ENCODE assay signal across 10 cellular contexts in the genomic region with DNA sequence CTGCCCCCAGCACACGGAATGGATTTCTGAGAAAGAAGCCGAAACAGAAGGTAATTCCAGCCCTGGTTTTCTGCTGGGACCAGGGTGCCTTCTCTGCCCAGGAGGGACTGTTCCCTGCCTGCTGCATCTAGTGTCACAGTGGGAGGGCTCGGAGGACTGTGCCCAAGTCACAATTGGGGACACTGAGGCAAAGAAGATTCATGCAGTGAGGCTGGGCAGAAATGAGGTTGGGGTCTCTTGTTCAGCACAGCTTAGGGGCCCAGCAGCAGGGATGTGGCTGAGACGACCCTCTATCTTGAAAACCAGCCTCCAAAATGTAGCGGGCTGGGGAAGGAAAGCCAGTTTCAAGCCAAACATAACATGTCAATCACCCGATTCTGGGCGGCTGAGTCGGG. TPM values are rescaled to one million over a fixed set of nuclear protein-coding genes. Genes with fewer than 3 reads are reported as not detected.
DNase-seq lines count a peak whose midpoint lies in the region; ATAC-seq and TF ChIP-seq lines count a peak whose summit lies in the region.
"Had no signal": no experiment of that assay in that cellular context is flagged by ENCODE, and none has a peak within 500 bp of the region (broad histone marks: within the 10 kb centered on the region; RNA-seq: fewer than 3 reads in every experiment).

No MANE protein-coding gene starts in this region.

- POLR2A ChIA-PET in Caco-2 (lab: Charles Lee): no interaction called here

- H3K27ac Mint-ChIP-seq in effector memory CD8-positive, alpha-beta T cell: peak overlapping the region; percentile 99
- no peak overlapping the region for H3K27ac Mint-ChIP-seq in Caco-2 (ENCODE audit: unreplicated experiment)

- H3K36me3 Mint-ChIP-seq in effector memory CD8-positive, alpha-beta T cell (ENCODE audit: insufficient read depth): peaks cover 59% of the 10 kb centered on the region
- H3K36me3 Mint-ChIP-seq in Caco-2 (ENCODE audit: insufficient read depth, unreplicated experiment): no peaks in the 10 kb centered on the region

- peaks cover 37% of the 10 kb centered on the region for H3K4me1 ChIP-seq in OCI-LY1 (ENCODE audit: insufficient read depth, low read length, severe bottlenecking)
- H3K4me1 ChIP-seq in skeletal muscle satellite cell (ENCODE audit: control insufficient read depth, insufficient read depth, low read length): peaks cover 69% of the 10 kb centered on the region
- H3K4me1 ChIP-seq in Caco-2: no peaks in the 10 kb centered on the region
- H3K4me1 ChIP-seq: breast epithelium had no signal

- CTCF ChIA-PET in Caco-2 (lab: Charles Lee): no interaction called here

- no peaks in the 10 kb centered on the region for H3K27me3 ChIP-seq in GM06990 (replicated peaks; ENCODE audit: control insufficient read depth, insufficient read depth, low read length)
- H3K27me3 ChIP-seq in OCI-LY1 (ENCODE audit: insufficient read depth, low read length): peaks cover 6% of the 10 kb centered on the region
- H3K27me3 ChIP-seq in skeletal muscle satellite cell (ENCODE audit: control insufficient read depth, insufficient read depth, low read length): no peaks in the 10 kb centered on the region
- H3K27me3 ChIP-seq in Caco-2 (replicated peaks; ENCODE audit: control insufficient read depth, insufficient read depth, low read length): no peaks in the 10 kb centered on the region

- no peaks in the 10 kb centered on the region for H3K9me2 ChIP-seq in OCI-LY1 (ENCODE audit: low read depth, low read length)

- peak overlapping the region; percentile 36 for H3K27ac ChIP-seq in OCI-LY1 (ENCODE audit: low read depth, low read length, poor library complexity, severe bottlenecking)
- H3K27ac ChIP-seq: breast epithelium, RWPE1 had no signal

- TF ChIP-seq CTCF in GM06990 (IDR thresholded peaks at IDR 0.05; ENCODE audit: insufficient read depth, low read length, poor library complexity, severe bottlenecking) (no peak), OCI-LY1 (IDR thresholded peaks at IDR 0.05; ENCODE audit: low read length) (no peak), Caco-2 (IDR thresholded peaks at IDR 0.05; ENCODE audit: insufficient read depth in 1 of 2, low read depth in 1 of 2, low read length in 1 of 2, severe bottlenecking in 1 of 2, unreplicated experiment in 1 of 2) (no peak)

- H3K4me3 Mint-ChIP-seq in effector memory CD8-positive, alpha-beta T cell: peak overlapping the region; percentile 95 to 97
- no peak overlapping the region for H3K4me3 Mint-ChIP-seq in Caco-2 (ENCODE audit: unreplicated experiment)

- H4K20me1 ChIP-seq in OCI-LY1 (ENCODE audit: insufficient read depth, low read length): no peaks in the 10 kb centered on the region

- intact Hi-C loops in Caco-2 (cut with micrococcal nuclease; ENCODE audit: unreplicated experiment): no loop called here

- no peak overlapping the region for H2AFZ ChIP-seq in OCI-LY1 (ENCODE audit: low read length)

- DNase-seq in GM06990 (ENCODE audit: extremely low read depth, insufficient read length): peak; percentile 50
- DNase-seq in effector memory CD8-positive, alpha-beta T cell: no peak
- no peak for DNase-seq in Caco-2
- DNase-seq in SHP77 (lab: John Stamatoyannopoulos, UW): no peak
- no peak for DNase-seq in CD1c-positive myeloid dendritic cell (ENCODE audit: extremely low spot score)
- DNase-seq: DMS79 treated with DMSO at 0.1 percent for 48 hours had no signal

- H3K4me3 ChIP-seq in GM06990 (replicated peaks; ENCODE audit: low read depth, low read length): peak overlapping the region; percentile 87
- H3K4me3 ChIP-seq in OCI-LY1 (ENCODE audit: low read depth, low read length, poor library complexity, severe bottlenecking): peak overlapping the region; percentile 55
- peak overlapping the region; percentile 63 for H3K4me3 ChIP-seq in skeletal muscle satellite cell (ENCODE audit: low read length)
- H3K4me3 ChIP-seq in Caco-2 (ENCODE audit: low read depth, low read length): no peak overlapping the region

- H3K36me3 ChIP-seq in GM06990 (ENCODE audit: control insufficient read depth, insufficient read depth, low read length) (peaks cover 12% of the 10 kb centered on the region), OCI-LY1 (ENCODE audit: insufficient read depth, low read length) (no peaks in the 10 kb centered on the region), skeletal muscle satellite cell (ENCODE audit: insufficient read depth, low read length) (no peaks in the 10 kb centered on the region), Caco-2 (ENCODE audit: control insufficient read depth, insufficient read depth, low read length) (no peaks in the 10 kb centered on the region)
- H3K36me3 ChIP-seq: breast epithelium had no signal

- H3K9ac ChIP-seq in OCI-LY1 (ENCODE audit: low read length): peak overlapping the region; percentile 36; the same call in 1 of the 2 replicates
- peak overlapping the region; percentile 85 for H3K9ac ChIP-seq in skeletal muscle satellite cell (ENCODE audit: low read depth, low read length)

- no peaks in the 10 kb centered on the region for H3K9me3 ChIP-seq in OCI-LY1 (ENCODE audit: low read length)
- H3K9me3 ChIP-seq in skeletal muscle satellite cell (replicated peaks; ENCODE audit: low read length): no peaks in the 10 kb centered on the region
- H3K9me3 ChIP-seq in Caco-2: no peaks in the 10 kb centered on the region
- H3K9me3 ChIP-seq: breast epithelium had no signal

- no TSS peak for BruUV-seq in Caco-2 (replicated peaks; lab: Mats Ljungman, UMichigan)

- H3K27me3 Mint-ChIP-seq in effector memory CD8-positive, alpha-beta T cell: no peaks in the 10 kb centered on the region
- no peaks in the 10 kb centered on the region for H3K27me3 Mint-ChIP-seq in Caco-2 (ENCODE audit: insufficient read depth, unreplicated experiment)

- H3K79me2 ChIP-seq in OCI-LY1 (ENCODE audit: insufficient read depth, low read length): no peaks in the 10 kb centered on the region

- peaks cover 63 to 64% of the 10 kb centered on the region in 2 donors for H3K4me1 Mint-ChIP-seq in effector memory CD8-positive, alpha-beta T cell (ENCODE audit: low read depth in 2 of 2)
- H3K4me1 Mint-ChIP-seq in Caco-2 (ENCODE audit: low read depth, unreplicated experiment): no peaks in the 10 kb centered on the region

- H3K4me2 ChIP-seq in OCI-LY1 (ENCODE audit: low read length) (peak overlapping the region; percentile 62), skeletal muscle satellite cell (ENCODE audit: low read length) (peak overlapping the region; percentile 82)

- H3K9me3 Mint-ChIP-seq in effector memory CD8-positive, alpha-beta T cell: no peaks in the 10 kb centered on the region
- no peaks in the 10 kb centered on the region for H3K9me3 Mint-ChIP-seq in Caco-2 (ENCODE audit: unreplicated experiment)

- no peak for ATAC-seq in effector memory CD8-positive, alpha-beta T cell (replicated peaks)

- H3F3A ChIP-seq in OCI-LY1 (ENCODE audit: insufficient read depth, low read length): no peaks in the 10 kb centered on the region

RNA-seq across cellular contexts. Expression of a gene that starts 0.6 kb away (rescaled TPM):
- total RNA-seq in skeletal muscle satellite cell (2012; rRNA removed): 3.1 and 9.9 TPM in 2 replicates
- 0.07 and 0.12 TPM in 2 replicates for total RNA-seq in Caco-2 (2022)
